In the genomic region with DNA sequence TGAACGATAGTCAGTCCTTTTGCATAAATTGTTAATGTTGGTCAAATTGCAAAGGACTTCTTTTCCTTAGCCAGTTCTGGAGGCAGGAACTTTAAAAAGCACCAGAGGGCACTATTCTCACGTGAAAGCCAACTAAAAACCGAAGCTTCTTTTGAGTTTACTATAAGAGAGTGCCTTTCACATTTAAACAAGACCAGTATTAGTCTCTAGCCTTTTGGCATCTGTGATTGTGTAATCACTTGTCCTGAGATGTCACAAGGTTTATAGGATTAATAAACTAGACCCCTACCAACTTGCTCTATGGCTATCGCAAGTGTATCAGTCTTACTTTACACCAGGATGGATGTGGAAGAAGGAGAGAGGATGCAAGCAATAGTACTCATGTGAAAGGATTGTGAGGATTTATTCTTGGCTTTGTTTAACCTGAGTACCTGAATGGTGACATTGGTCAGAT, we compare ENCODE assay signal across 8 cellular contexts. TPM values are rescaled to one million over a fixed set of nuclear protein-coding genes. Genes with fewer than 3 reads are reported as not detected.
DNase-seq lines count a peak whose midpoint lies in the region; ATAC-seq and TF ChIP-seq lines count a peak whose summit lies in the region.

No MANE protein-coding gene starts in this region.

- no peaks in the 10 kb centered on the region for H3K27me3 ChIP-seq in WERI-Rb-1 (ENCODE audit: insufficient read depth, low read depth, severe bottlenecking)
- no peaks in the 10 kb centered on the region for H3K27me3 ChIP-seq in gastroesophageal sphincter
- H3K27me3 ChIP-seq in parathyroid adenoma (ENCODE audit: control insufficient read depth, insufficient read depth, low read length) = no peaks in the 10 kb centered on the region

- peak overlapping the region; percentile 54 for H2AFZ ChIP-seq in parathyroid adenoma

- peak overlapping the region in 1 of 2 donors; percentile 56 for H3K4me3 Mint-ChIP-seq in activated T-cell treated with anti-CD3 and anti-CD28 coated beads, Interleukin-2, amount 50 U/mL, for 72 hours

- peaks cover 0 to 3% of the 10 kb centered on the region in 2 donors for H3K36me3 Mint-ChIP-seq in activated T-cell treated with anti-CD3 and anti-CD28 coated beads, Interleukin-2, amount 50 U/mL, for 72 hours (ENCODE audit: insufficient read depth in 2 of 2)

- WGBS in gastroesophageal sphincter (ENCODE audit: low coverage in 1 of 2), 2 donors = 19 to 20% methylated on average over 3 to 4 of the region's 4 CpGs

- no peak overlapping the region for H3K9ac ChIP-seq in parathyroid adenoma

- peaks cover 25% of the 10 kb centered on the region for H3K4me1 Mint-ChIP-seq in activated T-cell treated with anti-CD3 and anti-CD28 coated beads, Interleukin-2, amount 50 U/mL, for 72 hours (ENCODE audit: low read depth)

- no peaks in the 10 kb centered on the region for H3K79me2 ChIP-seq in parathyroid adenoma

- H3K9me3 ChIP-seq in WERI-Rb-1 (ENCODE audit: severe bottlenecking) (no peaks in the 10 kb centered on the region), gastroesophageal sphincter (no peaks in the 10 kb centered on the region), parathyroid adenoma (ENCODE audit: control insufficient read depth, low read length) (no peaks in the 10 kb centered on the region)

- H3K27ac ChIP-seq in WERI-Rb-1 (no peak overlapping the region), gastroesophageal sphincter (no peak overlapping the region), parathyroid adenoma (no peak overlapping the region)

- TF ChIP-seq EP300 in gastroesophageal sphincter (IDR thresholded peaks at IDR 0.05) = no peak

- H3K27ac Mint-ChIP-seq in activated T-cell treated with anti-CD3 and anti-CD28 coated beads, Interleukin-2, amount 50 U/mL, for 72 hours = peak overlapping the region; percentile 66

- DNase-seq in activated T-cell treated with anti-CD3 and anti-CD28 coated beads, Interleukin-2, amount 50 U/mL, for 72 hours = peak; percentile 18 to 32
- DNase-seq in activated T-cell treated with anti-CD3 and anti-CD28 coated beads, Interleukin-2, amount 50 U/mL, for 48 hours = no peak
- DNase-seq in H4 (ENCODE audit: low spot score) (peak; percentile 51), NCI-H1048 (lab: John Stamatoyannopoulos, UW) (peak; percentile 10), WERI-Rb-1 (peak; percentile 15)

- peaks cover 16% of the 10 kb centered on the region for H3K27me3 Mint-ChIP-seq in activated T-cell treated with anti-CD3 and anti-CD28 coated beads, Interleukin-2, amount 50 U/mL, for 72 hours (ENCODE audit: low read depth)

- no peak overlapping the region for H3K4me2 ChIP-seq in parathyroid adenoma (ENCODE audit: low read length)

- no peaks in the 10 kb centered on the region for H3K9me3 Mint-ChIP-seq in activated T-cell treated with anti-CD3 and anti-CD28 coated beads, Interleukin-2, amount 50 U/mL, for 72 hours

- TF ChIP-seq POLR2A in gastroesophageal sphincter (IDR thresholded peaks at IDR 0.05) = no peak

- ATAC-seq in activated T-cell treated with anti-CD3 and anti-CD28 coated beads, Interleukin-2, amount 50 U/mL, for 72 hours (replicated peaks in 1 of 2) = peak; percentile 83 to 88
- peak; percentile 62 for ATAC-seq in gastroesophageal sphincter
- ATAC-seq in HG03159 (IDR thresholded peaks at IDR 0.05; ENCODE audit: unreplicated experiment) = no peak

- no peaks in the 10 kb centered on the region for H3K36me3 ChIP-seq in WERI-Rb-1
- no peaks in the 10 kb centered on the region for H3K36me3 ChIP-seq in gastroesophageal sphincter
- no peaks in the 10 kb centered on the region for H3K36me3 ChIP-seq in parathyroid adenoma (ENCODE audit: control insufficient read depth, insufficient read depth, low read length)

- TF ChIP-seq CTCF in WERI-Rb-1 (IDR thresholded peaks at IDR 0.05; ENCODE audit: low read depth, low read length) (peak; percentile 52; the same call in 1 of the 2 replicates), gastroesophageal sphincter (IDR thresholded peaks at IDR 0.05) (peak; percentile 2 to 75 (median 48)), parathyroid adenoma (IDR thresholded peaks at IDR 0.05) (peak; percentile 66)

- H3K4me3 ChIP-seq in WERI-Rb-1 (ENCODE audit: low read depth, low read length) = no peak overlapping the region
- H3K4me3 ChIP-seq in gastroesophageal sphincter = no peak overlapping the region
- H3K4me3 ChIP-seq in parathyroid adenoma (ENCODE audit: low read depth, low read length) = no peak overlapping the region

- H3K4me1 ChIP-seq in gastroesophageal sphincter = peaks cover 0 to 27% (median 12%) of the 10 kb centered on the region in 3 donors
- peaks cover 6% of the 10 kb centered on the region for H3K4me1 ChIP-seq in parathyroid adenoma

RNA-seq across cellular contexts. Expression of gene STAT4, which starts 14.4 kb away (rescaled TPM):
- total RNA-seq in activated T-cell treated with anti-CD3 and anti-CD28 coated beads, Interleukin-2, amount 50 U/mL, for 72 hours = 100 to 1,000 TPM; 104 to 125 TPM
- total RNA-seq in H4 (2014; rRNA removed; shearing (Covaris generic)) = 0.55 and 4.3 TPM in 2 replicates
- 1 to 10 TPM in 2 of 4 donors, under 1 TPM in 2; 0.39 to 4.8 (median 1.9) TPM for total RNA-seq in gastroesophageal sphincter

Comparison
In these comparisons a context has a peak if more than half of its experiments do, and no peak if none do; other contexts are left out.
1. DNase-seq: peak in activated T-cell treated with anti-CD3 and anti-CD28 coated beads, Interleukin-2, amount 50 U/mL, for 72 hours (2 of 2), H4 (single experiment), NCI-H1048 (single experiment) and WERI-Rb-1 (single experiment); none in activated T-cell treated with anti-CD3 and anti-CD28 coated beads, Interleukin-2, amount 50 U/mL, for 48 hours (0 of 2).
2. RNA of gene STAT4, which starts 14.4 kb away (total RNA-seq): 104 to 125 TPM in activated T-cell treated with anti-CD3 and anti-CD28 coated beads, Interleukin-2, amount 50 U/mL, for 72 hours; 0.55 to 4.3 TPM in H4 and 0.39 to 4.8 TPM in gastroesophageal sphincter; every median in the first group is over 10 times any median in the second.
3. Peak in every context shown above with its lines, with median percentiles within 50 percentile points of each other: CTCF ChIP-seq.